Comparison of ENCODE assay signal across 8 cellular contexts in the genomic region with DNA sequence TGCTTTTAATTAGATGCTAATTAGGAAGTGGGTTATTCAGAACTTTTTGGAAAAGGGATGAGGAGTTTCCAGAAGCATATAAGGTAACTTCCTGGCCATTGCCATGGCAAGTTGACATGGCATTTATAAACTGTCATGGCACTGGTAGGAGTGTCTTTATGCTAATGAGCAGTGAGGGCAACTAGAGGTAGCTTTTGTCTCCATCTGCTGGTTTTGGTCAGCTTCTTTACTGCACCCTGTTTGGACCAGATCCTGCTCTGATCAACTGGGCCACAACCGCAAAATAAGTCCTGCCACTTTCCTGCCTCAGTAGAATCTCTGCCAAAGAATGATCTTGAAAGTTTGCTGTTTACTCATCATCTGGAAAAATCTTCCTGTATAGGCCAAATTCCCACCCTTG.
DNase-seq lines count a peak whose midpoint lies in the region; ATAC-seq and TF ChIP-seq lines count a peak whose summit lies in the region.
"Not testable (repeated sequence)": the region's sequence is repeated elsewhere in the genome, so short reads cannot be mapped to it uniquely, and the experiment has no call there.

No MANE protein-coding gene starts in this region.

- H4K20me1 ChIP-seq in GM23338 (replicated peaks; ENCODE audit: insufficient read depth) = not testable (repeated sequence)

- H3K9me2 ChIP-seq in GM23338 (ENCODE audit: insufficient read depth) = not testable (repeated sequence)

- CTCF ChIA-PET in activated naive CD4-positive, alpha-beta T cell treated with anti-CD3 and anti-CD28 coated beads, Interleukin-2, amount 10 ng/mL, durations not matched to agents 7 days and 5 days (lab: Charles Lee) = not testable (repeated sequence)

- not testable (repeated sequence) for H3K36me3 Mint-ChIP-seq in GM23338 (ENCODE audit: low read depth); activated naive CD4-positive, alpha-beta T cell treated with anti-CD3 and anti-CD28 coated beads, Interleukin-2, amount 10 ng/mL, durations not matched to agents 7 days and 5 days; memory B cell

- H3K27ac ChIP-seq in GM23338 (ENCODE audit: low read depth) = not testable (repeated sequence)

- not testable (repeated sequence) for H3K4me1 Mint-ChIP-seq in GM23338; activated naive CD4-positive, alpha-beta T cell treated with anti-CD3 and anti-CD28 coated beads, Interleukin-2, amount 10 ng/mL, durations not matched to agents 7 days and 5 days; memory B cell; stimulated activated naive CD8-positive, alpha-beta T cell treated with anti-CD3 and anti-CD28 coated beads, Interleukin-15, amount 100 ng/mL, for 72 hours

- DNase-seq in GM23338 (ENCODE audit: low spot score); memory B cell (ENCODE audit: low spot score in 2 of 2); stimulated activated naive CD8-positive, alpha-beta T cell treated with anti-CD3 and anti-CD28 coated beads, Interleukin-15, amount 100 ng/mL, for 72 hours: not testable (repeated sequence)
- DNase-seq in activated naive CD4-positive, alpha-beta T cell treated with anti-CD3 and anti-CD28 coated beads, Interleukin-2, amount 10 ng/mL, durations not matched to agents 7 days and 5 days = peak; percentile 28
- peak; percentile 5 for DNase-seq in fibroblast of pulmonary artery (ENCODE audit: low read depth)

- H3F3A ChIP-seq in GM23338 (replicated peaks; ENCODE audit: low read depth) = not testable (repeated sequence)

- not testable (repeated sequence) for H2AFZ ChIP-seq in GM23338

- TF ChIP-seq CTCF in GM23338 (conservative IDR thresholded peaks at IDR 0.05; ENCODE audit: low read depth in 2 of 2); fibroblast of pulmonary artery (IDR thresholded peaks at IDR 0.05; ENCODE audit: low read length, missing control alignments): not testable (repeated sequence)

- H3K79me2 ChIP-seq in GM23338 (replicated peaks; ENCODE audit: insufficient read depth) = not testable (repeated sequence)

- H3K4me3 ChIP-seq in GM23338; fibroblast of pulmonary artery (replicated peaks; ENCODE audit: low read depth, low read length): not testable (repeated sequence)

- not testable (repeated sequence) for H3K9me3 Mint-ChIP-seq in GM23338; activated naive CD4-positive, alpha-beta T cell treated with anti-CD3 and anti-CD28 coated beads, Interleukin-2, amount 10 ng/mL, durations not matched to agents 7 days and 5 days; memory B cell; stimulated activated naive CD8-positive, alpha-beta T cell treated with anti-CD3 and anti-CD28 coated beads, Interleukin-15, amount 100 ng/mL, for 72 hours

- H3K27me3 ChIP-seq in GM23338 (ENCODE audit: insufficient read depth) = not testable (repeated sequence)

- not testable (repeated sequence) for H3K4me3 Mint-ChIP-seq in GM23338; activated naive CD4-positive, alpha-beta T cell treated with anti-CD3 and anti-CD28 coated beads, Interleukin-2, amount 10 ng/mL, durations not matched to agents 7 days and 5 days; memory B cell; stimulated activated naive CD8-positive, alpha-beta T cell treated with anti-CD3 and anti-CD28 coated beads, Interleukin-15, amount 100 ng/mL, for 72 hours

- not testable (repeated sequence) for H3K4me2 ChIP-seq in GM23338

- H3K27ac Mint-ChIP-seq in GM23338; activated naive CD4-positive, alpha-beta T cell treated with anti-CD3 and anti-CD28 coated beads, Interleukin-2, amount 10 ng/mL, durations not matched to agents 7 days and 5 days; memory B cell; stimulated activated naive CD8-positive, alpha-beta T cell treated with anti-CD3 and anti-CD28 coated beads, Interleukin-15, amount 100 ng/mL, for 72 hours: not testable (repeated sequence)

- not testable (repeated sequence) for H3K36me3 ChIP-seq in GM23338 (ENCODE audit: insufficient read depth)

- ATAC-seq in GM18498 (IDR thresholded peaks at IDR 0.05; ENCODE audit: unreplicated experiment) (peak; percentile 67), GM23338 (peak; percentile 94), HG03442 (IDR thresholded peaks at IDR 0.05; ENCODE audit: unreplicated experiment) (peak; percentile 50), SK-N-SH treated with all-trans-retinoic acid at 6 μM for 48 hours (peak; percentile 86), memory B cell (ENCODE audit: low read depth) (peak; percentile 100)
- peak; percentile 99 for ATAC-seq in stimulated activated naive CD8-positive, alpha-beta T cell treated with anti-CD3 and anti-CD28 coated beads, Interleukin-15, amount 100 ng/mL, for 72 hours

- H3K4me1 ChIP-seq in GM23338 (ENCODE audit: insufficient read depth) = not testable (repeated sequence)

- not testable (repeated sequence) for H3K27me3 Mint-ChIP-seq in GM23338 (ENCODE audit: insufficient read depth, low read depth, poor library complexity); activated naive CD4-positive, alpha-beta T cell treated with anti-CD3 and anti-CD28 coated beads, Interleukin-2, amount 10 ng/mL, durations not matched to agents 7 days and 5 days; memory B cell; stimulated activated naive CD8-positive, alpha-beta T cell treated with anti-CD3 and anti-CD28 coated beads, Interleukin-15, amount 100 ng/mL, for 72 hours

Comparison
In these comparisons a context has a peak if more than half of its experiments do, and no peak if none do; other contexts are left out.
1. ATAC-seq: peak in every context shown above with its lines; median percentile 100 in memory B cell; 99 in stimulated activated naive CD8-positive, alpha-beta T cell treated with anti-CD3 and anti-CD28 coated beads, Interleukin-15, amount 100 ng/mL, for 72 hours; 94 in GM23338; 86 in SK-N-SH treated with all-trans-retinoic acid at 6 μM for 48 hours; 67 in GM18498; 50 in HG03442.